In the genomic region with DNA sequence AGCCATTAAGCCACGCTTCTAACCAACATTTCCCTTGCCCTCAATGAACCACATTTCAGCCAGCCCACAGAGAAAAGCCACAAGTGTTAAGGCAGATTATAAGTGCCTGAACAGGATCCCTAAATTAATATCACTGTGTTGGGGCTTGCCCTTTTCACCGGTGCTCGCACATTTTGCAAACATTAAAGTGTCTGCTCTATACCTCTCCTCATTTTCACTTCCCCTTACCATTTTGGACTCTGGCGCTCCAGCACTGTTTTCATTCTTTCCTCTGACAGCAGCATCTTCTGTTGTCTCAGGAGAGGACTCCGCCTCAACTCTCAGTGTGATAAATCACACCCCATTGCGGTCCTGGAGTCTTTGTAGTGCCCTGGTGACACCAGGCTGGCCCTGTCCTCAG, we compare ENCODE assay signal across 25 cellular contexts.
DNase-seq lines count a peak whose midpoint lies in the region; ATAC-seq, FAIRE-seq and TF ChIP-seq lines count a peak whose summit lies in the region.
"Had no signal": no experiment of that assay in that cellular context is flagged by ENCODE, and none has a peak within 500 bp of the region (broad histone marks: within the 10 kb centered on the region; RNA-seq: fewer than 3 reads in every experiment).

No MANE protein-coding gene starts in this region.

- H3K27me3 ChIP-seq in GM06990 (replicated peaks; ENCODE audit: control insufficient read depth, insufficient read depth, low read length), result no peaks in the 10 kb centered on the region; the same call in 1 of the 2 replicates
- H3K27me3 ChIP-seq: sigmoid colon, stomach, uterus had no signal

- no peak overlapping the region for H3K4me3 ChIP-seq in GM06990 (replicated peaks; ENCODE audit: low read depth, low read length)
- H3K4me3 ChIP-seq: heart left ventricle, lower lobe of right lung, sigmoid colon, stomach, uterus had no signal

- TF ChIP-seq CTCF in GM06990 (IDR thresholded peaks at IDR 0.05; ENCODE audit: insufficient read depth, low read length, poor library complexity, severe bottlenecking), result no peak
- TF ChIP-seq CTCF in natural killer cell (IDR thresholded peaks at IDR 0.05), result no peak

- H3K9me3 Mint-ChIP-seq in natural killer cell, result peaks cover 3 to 4% of the 10 kb centered on the region in 2 donors
- H3K9me3 Mint-ChIP-seq: CD8-positive, alpha-beta T cell had no signal

- no peak overlapping the region for H3K27ac Mint-ChIP-seq in natural killer cell
- H3K27ac Mint-ChIP-seq: activated B cell treated with CpG ODN at 0.5 μM for 24 hours; CD8-positive, alpha-beta T cell; immature natural killer cell; naive B cell; T-helper 17 cell had no signal

- no peak overlapping the region for H3K4me3 Mint-ChIP-seq in natural killer cell
- H3K4me3 Mint-ChIP-seq: activated B cell treated with CpG ODN at 0.5 μM for 24 hours; CD8-positive, alpha-beta T cell; immature natural killer cell; naive B cell; T-helper 17 cell had no signal

- intact Hi-C loops in natural killer cell (cut with micrococcal nuclease), result no loop called here

- peak; percentile 9 for DNase-seq in GM06990 (ENCODE audit: extremely low read depth, insufficient read length)
- no peak for DNase-seq in GM19239 (ENCODE audit: insufficient read length, low spot score)
- peak; percentile 86 for DNase-seq in NOMO-1 treated with DMSO at 0.1 percent for 48 hours (lab: John Stamatoyannopoulos, UW; ENCODE audit: unreplicated experiment)
- no peak for DNase-seq in natural killer cell
- DNase-seq in A172 (ENCODE audit: low spot score), result no peak
- DNase-seq in HTR-8/SVneo (ENCODE audit: insufficient read length, low spot score), result no peak
- no peak for DNase-seq in NCI-H446 treated with DMSO at 0.1 percent for 48 hours (lab: John Stamatoyannopoulos, UW)
- DNase-seq: ACHN; activated B cell treated with CpG ODN at 0.5 μM for 24 hours; caudate nucleus; CD8-positive, alpha-beta T cell; DMS79 treated with DMSO at 0.1 percent for 48 hours; heart left ventricle; immature natural killer cell; Karpas-422; lower lobe of right lung; naive B cell; NCI-H146; OCI-M1; sigmoid colon; stimulated activated CD4-positive, alpha-beta T cell treated with anti-CD3 and anti-CD28 coated beads, Interleukin-1b, Interleukin-23, amount 100 ng/mL, for 48 hours; stomach; T-helper 17 cell; uterus had no signal

- FAIRE-seq in GM19239 (lab: Jason Lieb, UNC), result peak; percentile 84
- FAIRE-seq in HTR-8/SVneo (lab: Jason Lieb, UNC), result no peak

- H3K36me3 ChIP-seq in GM06990 (ENCODE audit: control insufficient read depth, insufficient read depth, low read length), result no peaks in the 10 kb centered on the region
- H3K36me3 ChIP-seq: heart left ventricle, lower lobe of right lung, sigmoid colon, stomach, uterus had no signal

- no peaks in the 10 kb centered on the region for H3K4me1 Mint-ChIP-seq in natural killer cell
- H3K4me1 Mint-ChIP-seq: activated B cell treated with CpG ODN at 0.5 μM for 24 hours, immature natural killer cell, naive B cell, T-helper 17 cell had no signal

- H3K36me3 Mint-ChIP-seq in natural killer cell, result peaks cover 6% of the 10 kb centered on the region
- H3K36me3 Mint-ChIP-seq: CD8-positive, alpha-beta T cell; immature natural killer cell; naive B cell had no signal

- ATAC-seq in HG02798 (IDR thresholded peaks at IDR 0.05; ENCODE audit: poor library complexity, unreplicated experiment) (peak; percentile 67), natural killer cell (no peak)
- ATAC-seq: CD8-positive, alpha-beta T cell; heart left ventricle; lower lobe of right lung; T-helper 17 cell had no signal

- H3K27me3 Mint-ChIP-seq in natural killer cell (ENCODE audit: low read depth in 2 of 2), result peaks cover 6 to 14% of the 10 kb centered on the region in 2 donors

Comparison
In these comparisons a context has a peak if more than half of its experiments do, and no peak if none do; other contexts are left out.
1. DNase-seq: peak in GM06990 (single experiment) and NOMO-1 treated with DMSO at 0.1 percent for 48 hours (single experiment); none in GM19239 (single experiment), natural killer cell (single experiment), A172 (single experiment), HTR-8/SVneo (single experiment) and NCI-H446 treated with DMSO at 0.1 percent for 48 hours (single experiment).